ENCODE assay signal across 1 cellular context in the genomic region with DNA sequence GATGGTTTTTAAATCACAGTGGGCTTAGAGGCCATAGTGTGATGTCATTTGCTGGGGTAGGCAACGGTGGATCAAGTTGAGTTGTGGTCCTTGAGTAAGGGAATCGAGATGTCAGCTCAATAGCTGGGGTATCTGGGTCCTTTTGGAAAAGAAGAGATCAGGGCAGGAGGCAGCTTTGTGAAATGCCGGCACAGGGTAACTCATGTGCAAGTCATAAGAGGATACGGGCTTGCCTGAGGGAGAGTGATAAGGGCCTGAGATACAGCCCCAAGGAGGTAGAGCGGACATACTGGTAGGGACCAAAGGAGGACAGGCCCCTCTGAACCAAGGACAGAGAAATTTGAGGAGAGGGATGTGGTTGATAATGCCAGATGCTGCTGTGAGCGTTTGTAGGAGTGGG.
TF ChIP-seq lines count a peak whose summit lies in the region.

No MANE protein-coding gene starts in this region.

TF ChIP-seq in GM23338, 12 proteins besides CTCF, POLR2A, EP300 and RAD21:
- TF ChIP-seq, protein P1, sequence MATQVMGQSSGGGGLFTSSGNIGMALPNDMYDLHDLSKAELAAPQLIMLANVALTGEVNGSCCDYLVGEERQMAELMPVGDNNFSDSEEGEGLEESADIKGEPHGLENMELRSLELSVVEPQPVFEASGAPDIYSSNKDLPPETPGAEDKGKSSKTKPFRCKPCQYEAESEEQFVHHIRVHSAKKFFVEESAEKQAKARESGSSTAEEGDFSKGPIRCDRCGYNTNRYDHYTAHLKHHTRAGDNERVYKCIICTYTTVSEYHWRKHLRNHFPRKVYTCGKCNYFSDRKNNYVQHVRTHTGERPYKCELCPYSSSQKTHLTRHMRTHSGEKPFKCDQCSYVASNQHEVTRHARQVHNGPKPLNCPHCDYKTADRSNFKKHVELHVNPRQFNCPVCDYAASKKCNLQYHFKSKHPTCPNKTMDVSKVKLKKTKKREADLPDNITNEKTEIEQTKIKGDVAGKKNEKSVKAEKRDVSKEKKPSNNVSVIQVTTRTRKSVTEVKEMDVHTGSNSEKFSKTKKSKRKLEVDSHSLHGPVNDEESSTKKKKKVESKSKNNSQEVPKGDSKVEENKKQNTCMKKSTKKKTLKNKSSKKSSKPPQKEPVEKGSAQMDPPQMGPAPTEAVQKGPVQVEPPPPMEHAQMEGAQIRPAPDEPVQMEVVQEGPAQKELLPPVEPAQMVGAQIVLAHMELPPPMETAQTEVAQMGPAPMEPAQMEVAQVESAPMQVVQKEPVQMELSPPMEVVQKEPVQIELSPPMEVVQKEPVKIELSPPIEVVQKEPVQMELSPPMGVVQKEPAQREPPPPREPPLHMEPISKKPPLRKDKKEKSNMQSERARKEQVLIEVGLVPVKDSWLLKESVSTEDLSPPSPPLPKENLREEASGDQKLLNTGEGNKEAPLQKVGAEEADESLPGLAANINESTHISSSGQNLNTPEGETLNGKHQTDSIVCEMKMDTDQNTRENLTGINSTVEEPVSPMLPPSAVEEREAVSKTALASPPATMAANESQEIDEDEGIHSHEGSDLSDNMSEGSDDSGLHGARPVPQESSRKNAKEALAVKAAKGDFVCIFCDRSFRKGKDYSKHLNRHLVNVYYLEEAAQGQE (IDR thresholded peaks at IDR 0.05; ENCODE audit: unreplicated experiment) = no peak
- no peak for TF ChIP-seq EZH2phosphoT487 (IDR thresholded peaks at IDR 0.05; ENCODE audit: unreplicated experiment)
- TF ChIP-seq NANOG (IDR thresholded peaks at IDR 0.05; ENCODE audit: borderline replicate concordance) = no peak
- TF ChIP-seq POLR2AphosphoS5 (IDR thresholded peaks at IDR 0.05; ENCODE audit: low read depth) = no peak
- TF ChIP-seq JUNB (IDR thresholded peaks at IDR 0.05; ENCODE audit: unreplicated experiment) = no peak
- TF ChIP-seq EZH2 (IDR thresholded peaks at IDR 0.05; ENCODE audit: low read depth, unreplicated experiment) = no peak
- TF ChIP-seq CREB1 (CRISPR knock-in tag; IDR thresholded peaks at IDR 0.05; ENCODE audit: low read depth) = no peak
- no peak for TF ChIP-seq ZNF331 (CRISPR knock-in tag; IDR thresholded peaks at IDR 0.05; ENCODE audit: low read depth)
- TF ChIP-seq, protein P2, sequence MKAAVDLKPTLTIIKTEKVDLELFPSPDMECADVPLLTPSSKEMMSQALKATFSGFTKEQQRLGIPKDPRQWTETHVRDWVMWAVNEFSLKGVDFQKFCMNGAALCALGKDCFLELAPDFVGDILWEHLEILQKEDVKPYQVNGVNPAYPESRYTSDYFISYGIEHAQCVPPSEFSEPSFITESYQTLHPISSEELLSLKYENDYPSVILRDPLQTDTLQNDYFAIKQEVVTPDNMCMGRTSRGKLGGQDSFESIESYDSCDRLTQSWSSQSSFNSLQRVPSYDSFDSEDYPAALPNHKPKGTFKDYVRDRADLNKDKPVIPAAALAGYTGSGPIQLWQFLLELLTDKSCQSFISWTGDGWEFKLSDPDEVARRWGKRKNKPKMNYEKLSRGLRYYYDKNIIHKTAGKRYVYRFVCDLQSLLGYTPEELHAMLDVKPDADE (IDR thresholded peaks at IDR 0.05) = no peak
- no peak for TF ChIP-seq ZNF114 (CRISPR knock-in tag; IDR thresholded peaks at IDR 0.05)
- TF ChIP-seq STAT1 (IDR thresholded peaks at IDR 0.05; ENCODE audit: unreplicated experiment) = no peak
- TF ChIP-seq, protein P3, sequence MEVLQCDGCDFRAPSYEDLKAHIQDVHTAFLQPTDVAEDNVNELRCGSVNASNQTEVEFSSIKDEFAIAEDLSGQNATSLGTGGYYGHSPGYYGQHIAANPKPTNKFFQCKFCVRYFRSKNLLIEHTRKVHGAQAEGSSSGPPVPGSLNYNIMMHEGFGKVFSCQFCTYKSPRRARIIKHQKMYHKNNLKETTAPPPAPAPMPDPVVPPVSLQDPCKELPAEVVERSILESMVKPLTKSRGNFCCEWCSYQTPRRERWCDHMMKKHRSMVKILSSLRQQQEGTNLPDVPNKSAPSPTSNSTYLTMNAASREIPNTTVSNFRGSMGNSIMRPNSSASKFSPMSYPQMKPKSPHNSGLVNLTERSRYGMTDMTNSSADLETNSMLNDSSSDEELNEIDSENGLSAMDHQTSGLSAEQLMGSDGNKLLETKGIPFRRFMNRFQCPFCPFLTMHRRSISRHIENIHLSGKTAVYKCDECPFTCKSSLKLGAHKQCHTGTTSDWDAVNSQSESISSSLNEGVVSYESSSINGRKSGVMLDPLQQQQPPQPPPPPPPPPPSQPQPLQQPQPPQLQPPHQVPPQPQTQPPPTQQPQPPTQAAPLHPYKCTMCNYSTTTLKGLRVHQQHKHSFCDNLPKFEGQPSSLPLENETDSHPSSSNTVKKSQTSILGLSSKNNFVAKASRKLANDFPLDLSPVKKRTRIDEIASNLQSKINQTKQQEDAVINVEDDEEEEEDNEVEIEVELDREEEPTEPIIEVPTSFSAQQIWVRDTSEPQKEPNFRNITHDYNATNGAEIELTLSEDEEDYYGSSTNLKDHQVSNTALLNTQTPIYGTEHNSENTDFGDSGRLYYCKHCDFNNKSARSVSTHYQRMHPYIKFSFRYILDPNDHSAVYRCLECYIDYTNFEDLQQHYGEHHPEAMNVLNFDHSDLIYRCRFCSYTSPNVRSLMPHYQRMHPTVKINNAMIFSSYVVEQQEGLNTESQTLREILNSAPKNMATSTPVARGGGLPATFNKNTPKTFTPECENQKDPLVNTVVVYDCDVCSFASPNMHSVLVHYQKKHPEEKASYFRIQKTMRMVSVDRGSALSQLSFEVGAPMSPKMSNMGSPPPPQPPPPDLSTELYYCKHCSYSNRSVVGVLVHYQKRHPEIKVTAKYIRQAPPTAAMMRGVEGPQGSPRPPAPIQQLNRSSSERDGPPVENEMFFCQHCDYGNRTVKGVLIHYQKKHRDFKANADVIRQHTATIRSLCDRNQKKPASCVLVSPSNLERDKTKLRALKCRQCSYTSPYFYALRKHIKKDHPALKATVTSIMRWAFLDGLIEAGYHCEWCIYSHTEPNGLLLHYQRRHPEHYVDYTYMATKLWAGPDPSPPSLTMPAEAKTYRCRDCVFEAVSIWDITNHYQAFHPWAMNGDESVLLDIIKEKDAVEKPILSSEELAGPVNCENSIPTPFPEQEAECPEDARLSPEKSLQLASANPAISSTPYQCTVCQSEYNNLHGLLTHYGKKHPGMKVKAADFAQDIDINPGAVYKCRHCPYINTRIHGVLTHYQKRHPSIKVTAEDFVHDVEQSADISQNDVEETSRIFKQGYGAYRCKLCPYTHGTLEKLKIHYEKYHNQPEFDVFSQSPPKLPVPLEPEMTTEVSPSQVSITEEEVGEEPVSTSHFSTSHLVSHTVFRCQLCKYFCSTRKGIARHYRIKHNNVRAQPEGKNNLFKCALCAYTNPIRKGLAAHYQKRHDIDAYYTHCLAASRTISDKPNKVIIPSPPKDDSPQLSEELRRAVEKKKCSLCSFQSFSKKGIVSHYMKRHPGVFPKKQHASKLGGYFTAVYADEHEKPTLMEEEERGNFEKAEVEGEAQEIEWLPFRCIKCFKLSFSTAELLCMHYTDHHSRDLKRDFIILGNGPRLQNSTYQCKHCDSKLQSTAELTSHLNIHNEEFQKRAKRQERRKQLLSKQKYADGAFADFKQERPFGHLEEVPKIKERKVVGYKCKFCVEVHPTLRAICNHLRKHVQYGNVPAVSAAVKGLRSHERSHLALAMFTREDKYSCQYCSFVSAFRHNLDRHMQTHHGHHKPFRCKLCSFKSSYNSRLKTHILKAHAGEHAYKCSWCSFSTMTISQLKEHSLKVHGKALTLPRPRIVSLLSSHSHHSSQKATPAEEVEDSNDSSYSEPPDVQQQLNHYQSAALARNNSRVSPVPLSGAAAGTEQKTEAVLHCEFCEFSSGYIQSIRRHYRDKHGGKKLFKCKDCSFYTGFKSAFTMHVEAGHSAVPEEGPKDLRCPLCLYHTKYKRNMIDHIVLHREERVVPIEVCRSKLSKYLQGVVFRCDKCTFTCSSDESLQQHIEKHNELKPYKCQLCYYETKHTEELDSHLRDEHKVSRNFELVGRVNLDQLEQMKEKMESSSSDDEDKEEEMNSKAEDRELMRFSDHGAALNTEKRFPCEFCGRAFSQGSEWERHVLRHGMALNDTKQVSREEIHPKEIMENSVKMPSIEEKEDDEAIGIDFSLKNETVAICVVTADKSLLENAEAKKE (CRISPR knock-in tag; IDR thresholded peaks at IDR 0.05) = no peak
